ENCODE assay signal across 1 cellular context in the genomic region with DNA sequence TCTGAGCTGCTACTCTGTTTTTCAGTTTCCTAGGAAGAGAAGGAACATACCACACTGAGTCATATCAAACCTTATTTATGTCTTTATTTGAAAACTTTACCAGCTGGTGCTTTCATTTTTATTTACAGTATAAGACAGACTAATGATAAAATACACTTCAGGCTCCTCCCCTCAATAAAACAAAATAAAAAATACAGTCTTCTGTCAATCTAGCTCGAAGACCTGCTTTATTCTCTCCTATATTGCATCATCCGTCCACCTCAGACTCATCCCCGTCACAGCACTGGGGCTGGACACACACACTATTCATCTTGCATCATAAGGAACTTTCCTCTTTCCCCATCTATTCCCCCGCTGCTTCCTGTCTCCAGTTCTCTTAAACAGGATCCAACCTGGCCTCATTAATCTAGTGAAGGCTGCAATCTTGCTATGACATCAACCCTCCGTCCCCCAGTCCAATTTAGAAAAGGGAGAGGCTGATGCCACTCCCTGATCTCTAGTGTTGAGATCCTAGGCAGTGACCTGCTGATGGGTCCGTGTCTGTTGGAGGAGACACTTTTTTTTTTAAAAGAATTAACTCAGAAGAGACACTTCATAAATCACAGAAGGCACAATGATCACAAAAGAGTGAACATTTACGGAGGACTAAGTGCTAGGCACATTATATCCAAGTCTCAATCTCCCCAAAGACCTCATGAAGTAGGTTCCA.
TF ChIP-seq lines count a peak whose summit lies in the region.

No MANE protein-coding gene starts in this region.

TF ChIP-seq in HepG2, 621 proteins besides CTCF, POLR2A, EP300 and RAD21 (continued from another document):
- TF ChIP-seq, protein P1, sequence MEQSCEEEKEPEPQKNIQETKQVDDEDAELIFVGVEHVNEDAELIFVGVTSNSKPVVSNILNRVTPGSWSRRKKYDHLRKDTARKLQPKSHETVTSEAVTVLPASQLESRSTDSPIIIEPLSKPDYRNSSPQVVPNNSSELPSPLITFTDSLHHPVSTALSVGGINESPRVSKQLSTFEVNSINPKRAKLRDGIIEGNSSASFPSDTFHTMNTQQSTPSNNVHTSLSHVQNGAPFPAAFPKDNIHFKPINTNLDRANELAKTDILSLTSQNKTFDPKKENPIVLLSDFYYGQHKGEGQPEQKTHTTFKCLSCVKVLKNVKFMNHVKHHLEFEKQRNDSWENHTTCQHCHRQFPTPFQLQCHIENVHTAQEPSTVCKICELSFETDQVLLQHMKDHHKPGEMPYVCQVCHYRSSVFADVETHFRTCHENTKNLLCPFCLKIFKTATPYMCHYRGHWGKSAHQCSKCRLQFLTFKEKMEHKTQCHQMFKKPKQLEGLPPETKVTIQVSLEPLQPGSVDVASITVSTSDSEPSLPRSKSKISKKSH (CRISPR knock-in tag; IDR thresholded peaks at IDR 0.05; ENCODE audit: borderline replicate concordance): no peak
- TF ChIP-seq HCFC1 (IDR thresholded peaks at IDR 0.05; ENCODE audit: low read depth, low read length) (no peak), PATZ1 (CRISPR knock-in tag; IDR thresholded peaks at IDR 0.05) (peak; percentile 24; the same call in 1 of the 2 replicates), ZNF503 (CRISPR knock-in tag; IDR thresholded peaks at IDR 0.05) (no peak), ZNF251 (CRISPR knock-in tag; IDR thresholded peaks at IDR 0.05) (no peak), MXD1 (CRISPR knock-in tag; IDR thresholded peaks at IDR 0.05) (no peak), TBL1XR1 (IDR thresholded peaks at IDR 0.05; ENCODE audit: borderline replicate concordance, low read length, partially characterized antibody) (peak; percentile 13), ZKSCAN5 (CRISPR knock-in tag; IDR thresholded peaks at IDR 0.05) (no peak), MEF2D (CRISPR knock-in tag; IDR thresholded peaks at IDR 0.05) (no peak), ZNF382 (CRISPR knock-in tag; IDR thresholded peaks at IDR 0.05; ENCODE audit: borderline replicate concordance) (no peak), TMF1 (CRISPR knock-in tag; IDR thresholded peaks at IDR 0.05; ENCODE audit: low read depth) (no peak), ZNF3 (CRISPR knock-in tag; IDR thresholded peaks at IDR 0.05) (no peak), ZSCAN30 (CRISPR knock-in tag; IDR thresholded peaks at IDR 0.05) (0 out of 2 replicates have a peak, but pooled peaks have one; percentile 33), NAIF1 (CRISPR knock-in tag; IDR thresholded peaks at IDR 0.05; ENCODE audit: borderline replicate concordance) (0 out of 2 replicates have a peak, but pooled peaks have one; percentile 48), ZNF749 (CRISPR knock-in tag; IDR thresholded peaks at IDR 0.05; ENCODE audit: borderline replicate concordance) (no peak), ZNF772 (CRISPR knock-in tag; IDR thresholded peaks at IDR 0.05) (no peak), ZC3H4 (CRISPR knock-in tag; IDR thresholded peaks at IDR 0.05; ENCODE audit: borderline replicate concordance) (no peak), NFIB (CRISPR knock-in tag; IDR thresholded peaks at IDR 0.05; ENCODE audit: borderline replicate concordance) (no peak), IRF2 (CRISPR knock-in tag; IDR thresholded peaks at IDR 0.05) (0 out of 2 replicates have a peak, but pooled peaks have one; percentile 21), ZNF350 (CRISPR knock-in tag; IDR thresholded peaks at IDR 0.05; ENCODE audit: borderline replicate concordance, low read depth) (0 out of 2 replicates have a peak, but pooled peaks have one; percentile 30), ZNF343 (CRISPR knock-in tag; IDR thresholded peaks at IDR 0.05) (no peak), SAP130 (CRISPR knock-in tag; IDR thresholded peaks at IDR 0.05; ENCODE audit: low read depth) (peak; percentile 57), FOSL2 (CRISPR knock-in tag; IDR thresholded peaks at IDR 0.05) (peak; percentile 56; the same call in 1 of the 2 replicates), ZNF83 (CRISPR knock-in tag; IDR thresholded peaks at IDR 0.05; ENCODE audit: borderline replicate concordance) (no peak), CEBPB (IDR thresholded peaks at IDR 0.05; ENCODE audit: borderline replicate concordance, low read depth, low read length) (peak; percentile 97), YEATS2 (CRISPR knock-in tag; IDR thresholded peaks at IDR 0.05; ENCODE audit: borderline replicate concordance) (no peak), FOXK1 (CRISPR knock-in tag; IDR thresholded peaks at IDR 0.05; ENCODE audit: borderline replicate concordance, low read depth) (peak; percentile 42; the same call in 1 of the 2 replicates), ZNF607 (CRISPR knock-in tag; IDR thresholded peaks at IDR 0.05; ENCODE audit: borderline replicate concordance) (no peak), HNF4A (CRISPR knock-in tag; IDR thresholded peaks at IDR 0.05) (peak; percentile 12; the same call in 1 of the 2 replicates), SSRP1 (CRISPR knock-in tag; IDR thresholded peaks at IDR 0.05) (peak; percentile 89; the same call in 1 of the 2 replicates), ZNF609 (CRISPR knock-in tag; IDR thresholded peaks at IDR 0.05; ENCODE audit: borderline replicate concordance) (no peak), ZNF33A (CRISPR knock-in tag; IDR thresholded peaks at IDR 0.05; ENCODE audit: borderline replicate concordance) (0 out of 2 replicates have a peak, but pooled peaks have one; percentile 1), ZNF672 (CRISPR knock-in tag; IDR thresholded peaks at IDR 0.05) (no peak)
- TF ChIP-seq, protein P2, sequence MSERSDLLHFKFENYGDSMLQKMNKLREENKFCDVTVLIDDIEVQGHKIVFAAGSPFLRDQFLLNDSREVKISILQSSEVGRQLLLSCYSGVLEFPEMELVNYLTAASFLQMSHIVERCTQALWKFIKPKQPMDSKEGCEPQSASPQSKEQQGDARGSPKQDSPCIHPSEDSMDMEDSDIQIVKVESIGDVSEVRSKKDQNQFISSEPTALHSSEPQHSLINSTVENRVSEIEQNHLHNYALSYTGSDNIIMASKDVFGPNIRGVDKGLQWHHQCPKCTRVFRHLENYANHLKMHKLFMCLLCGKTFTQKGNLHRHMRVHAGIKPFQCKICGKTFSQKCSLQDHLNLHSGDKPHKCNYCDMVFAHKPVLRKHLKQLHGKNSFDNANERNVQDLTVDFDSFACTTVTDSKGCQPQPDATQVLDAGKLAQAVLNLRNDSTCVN (CRISPR knock-in tag; IDR thresholded peaks at IDR 0.05; ENCODE audit: borderline replicate concordance): no peak
- TF ChIP-seq, protein P3, sequence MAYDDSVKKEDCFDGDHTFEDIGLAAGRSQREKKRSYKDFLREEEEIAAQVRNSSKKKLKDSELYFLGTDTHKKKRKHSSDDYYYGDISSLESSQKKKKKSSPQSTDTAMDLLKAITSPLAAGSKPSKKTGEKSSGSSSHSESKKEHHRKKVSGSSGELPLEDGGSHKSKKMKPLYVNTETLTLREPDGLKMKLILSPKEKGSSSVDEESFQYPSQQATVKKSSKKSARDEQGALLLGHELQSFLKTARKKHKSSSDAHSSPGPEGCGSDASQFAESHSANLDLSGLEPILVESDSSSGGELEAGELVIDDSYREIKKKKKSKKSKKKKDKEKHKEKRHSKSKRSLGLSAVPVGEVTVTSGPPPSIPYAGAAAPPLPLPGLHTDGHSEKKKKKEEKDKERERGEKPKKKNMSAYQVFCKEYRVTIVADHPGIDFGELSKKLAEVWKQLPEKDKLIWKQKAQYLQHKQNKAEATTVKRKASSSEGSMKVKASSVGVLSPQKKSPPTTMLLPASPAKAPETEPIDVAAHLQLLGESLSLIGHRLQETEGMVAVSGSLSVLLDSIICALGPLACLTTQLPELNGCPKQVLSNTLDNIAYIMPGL (CRISPR knock-in tag; IDR thresholded peaks at IDR 0.05; ENCODE audit: borderline replicate concordance in 1 of 2, low read depth in 1 of 2): no peak
- TF ChIP-seq, protein P4, sequence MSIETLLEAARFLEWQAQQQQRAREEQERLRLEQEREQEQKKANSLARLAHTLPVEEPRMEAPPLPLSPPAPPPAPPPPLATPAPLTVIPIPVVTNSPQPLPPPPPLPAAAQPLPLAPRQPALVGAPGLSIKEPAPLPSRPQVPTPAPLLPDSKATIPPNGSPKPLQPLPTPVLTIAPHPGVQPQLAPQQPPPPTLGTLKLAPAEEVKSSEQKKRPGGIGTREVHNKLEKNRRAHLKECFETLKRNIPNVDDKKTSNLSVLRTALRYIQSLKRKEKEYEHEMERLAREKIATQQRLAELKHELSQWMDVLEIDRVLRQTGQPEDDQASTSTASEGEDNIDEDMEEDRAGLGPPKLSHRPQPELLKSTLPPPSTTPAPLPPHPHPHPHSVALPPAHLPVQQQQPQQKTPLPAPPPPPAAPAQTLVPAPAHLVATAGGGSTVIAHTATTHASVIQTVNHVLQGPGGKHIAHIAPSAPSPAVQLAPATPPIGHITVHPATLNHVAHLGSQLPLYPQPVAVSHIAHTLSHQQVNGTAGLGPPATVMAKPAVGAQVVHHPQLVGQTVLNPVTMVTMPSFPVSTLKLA (IDR thresholded peaks at IDR 0.05): no peak
